Comparison of ENCODE assay signal across 8 cellular contexts in genomic region chr5:176533390-176533789, GRCh38. TPM values are rescaled to one million over a fixed set of nuclear protein-coding genes. Genes with fewer than 3 reads are reported as not detected.
DNase-seq lines count a peak whose midpoint lies in the region; ATAC-seq and TF ChIP-seq lines count a peak whose summit lies in the region.

No MANE protein-coding gene starts in this region.

- peaks cover 37% of the 10 kb centered on the region for H4K20me1 ChIP-seq in OCI-LY3 (ENCODE audit: insufficient read depth, low read length)

- H3K4me1 ChIP-seq in CD8-positive, alpha-beta memory T cell (ENCODE audit: insufficient read depth, low read length) = peaks cover 69% of the 10 kb centered on the region
- H3K4me1 ChIP-seq in OCI-LY3 (ENCODE audit: low read length) = peaks cover 25% of the 10 kb centered on the region
- peaks cover 70% of the 10 kb centered on the region for H3K4me1 ChIP-seq in effector memory CD4-positive, alpha-beta T cell (ENCODE audit: control insufficient read depth, insufficient read depth, low read length, poor library complexity, severe bottlenecking)

- H3K4me1 Mint-ChIP-seq in CD8-positive, alpha-beta memory T cell = peaks cover 48 to 68% (median 48%) of the 10 kb centered on the region in 3 donors
- H3K4me1 Mint-ChIP-seq in osteocyte (ENCODE audit: unreplicated experiment) = peaks cover 43% of the 10 kb centered on the region

- H3K36me3 ChIP-seq in CD8-positive, alpha-beta memory T cell (ENCODE audit: insufficient read depth, low read length) = peaks cover 24% of the 10 kb centered on the region
- peaks cover 39% of the 10 kb centered on the region for H3K36me3 ChIP-seq in OCI-LY3 (replicated peaks; ENCODE audit: low read depth, low read length)
- peaks cover 32% of the 10 kb centered on the region for H3K36me3 ChIP-seq in effector memory CD4-positive, alpha-beta T cell (ENCODE audit: control insufficient read depth, insufficient read depth, low read length)

- H3K79me2 ChIP-seq in OCI-LY3 (ENCODE audit: low read length) = peaks cover 55% of the 10 kb centered on the region

- peak overlapping the region; percentile 98 to 100 (median 99) for H3K4me3 Mint-ChIP-seq in CD8-positive, alpha-beta memory T cell
- H3K4me3 Mint-ChIP-seq in osteocyte (ENCODE audit: unreplicated experiment) = peak overlapping the region; percentile 60

- H3K9ac ChIP-seq in OCI-LY3 (ENCODE audit: low read length) = no peak overlapping the region

- peak overlapping the region; percentile 49 for H3K27ac ChIP-seq in CD8-positive, alpha-beta memory T cell (ENCODE audit: low read depth, low read length)
- H3K27ac ChIP-seq in OCI-LY3 (ENCODE audit: low read length) = peak overlapping the region; percentile 79; the same call in 1 of the 2 replicates
- peak overlapping the region; percentile 100 for H3K27ac ChIP-seq in effector memory CD4-positive, alpha-beta T cell (ENCODE audit: insufficient read depth, low read length, poor library complexity, severe bottlenecking)

- H3K4me2 ChIP-seq in OCI-LY3 (ENCODE audit: low read length) = peak overlapping the region; percentile 90

- no peak overlapping the region for H2AFZ ChIP-seq in OCI-LY3 (ENCODE audit: low read depth, low read length)

- H3K9me3 Mint-ChIP-seq in CD8-positive, alpha-beta memory T cell = no peaks in the 10 kb centered on the region
- H3K9me3 Mint-ChIP-seq in osteocyte (ENCODE audit: unreplicated experiment) = no peaks in the 10 kb centered on the region

- CTCF ChIA-PET in CD8-positive, alpha-beta memory T cell (lab: Charles Lee) = interaction anchor here (0.7 to 8.4 kb wide), 9 partner anchors 9 to 117 kb away, joined by 3 to 90 read pairs (median 4); partner anchors contain the start of genes CLTB and FAF2

- POLR2A ChIA-PET in CD8-positive, alpha-beta memory T cell (lab: Charles Lee) = interaction anchor here (0.9 to 1.5 kb wide), 7 partner anchors 10 to 117 kb away, joined by 3 to 16 read pairs (median 3); partner anchors contain the start of genes CLTB and FAF2

- intact Hi-C loops in posterior cingulate gyrus (cut with DNase I) = loop anchor here (10.0 kb wide), 1 partner anchor 149 kb away; the partner anchor contains the start of genes HIGD2A and NOP16

- H3K27me3 ChIP-seq in CD8-positive, alpha-beta memory T cell (ENCODE audit: insufficient read depth, low read length, poor library complexity, severe bottlenecking) = no peaks in the 10 kb centered on the region
- no peaks in the 10 kb centered on the region for H3K27me3 ChIP-seq in OCI-LY3 (ENCODE audit: low read depth, low read length)
- no peaks in the 10 kb centered on the region for H3K27me3 ChIP-seq in effector memory CD4-positive, alpha-beta T cell (replicated peaks; ENCODE audit: control insufficient read depth, insufficient read depth, low read length, poor library complexity, severe bottlenecking)

- H3K4me3 ChIP-seq in CD8-positive, alpha-beta memory T cell (ENCODE audit: low read length) = peak overlapping the region; percentile 99
- no peak overlapping the region for H3K4me3 ChIP-seq in OCI-LY3 (ENCODE audit: low read length)
- peak overlapping the region; percentile 95 for H3K4me3 ChIP-seq in effector memory CD4-positive, alpha-beta T cell (ENCODE audit: insufficient read depth, low read depth, low read length, poor library complexity, severe bottlenecking)

- DNase-seq in CD8-positive, alpha-beta memory T cell = no peak
- no peak for DNase-seq in effector memory CD4-positive, alpha-beta T cell
- DNase-seq in osteocyte (ENCODE audit: extremely low spot score, unreplicated experiment) (no peak), posterior cingulate gyrus (no peak), SHP77 (lab: John Stamatoyannopoulos, UW) (no peak)

- H3K27me3 Mint-ChIP-seq in CD8-positive, alpha-beta memory T cell = peaks cover 0 to 11% of the 10 kb centered on the region in 2 donors
- H3K27me3 Mint-ChIP-seq in osteocyte (ENCODE audit: unreplicated experiment) = no peaks in the 10 kb centered on the region

- peak overlapping the region; percentile 92 to 100 (median 98) for H3K27ac Mint-ChIP-seq in CD8-positive, alpha-beta memory T cell
- peak overlapping the region; percentile 98 for H3K27ac Mint-ChIP-seq in osteocyte (ENCODE audit: unreplicated experiment)

- TF ChIP-seq CTCF in OCI-LY3 (IDR thresholded peaks at IDR 0.05; ENCODE audit: low read depth, low read length) (no peak), osteocyte (IDR thresholded peaks at IDR 0.05) (no peak)

- ATAC-seq in GM18519 (IDR thresholded peaks at IDR 0.05; ENCODE audit: low FRiP score, unreplicated experiment) = no peak
- ATAC-seq in GM21723 (IDR thresholded peaks at IDR 0.05; ENCODE audit: unreplicated experiment) = no peak

- H3K9me3 ChIP-seq in CD8-positive, alpha-beta memory T cell (ENCODE audit: low read length) = no peaks in the 10 kb centered on the region
- H3K9me3 ChIP-seq in OCI-LY3 (ENCODE audit: insufficient read depth, low read length) = no peaks in the 10 kb centered on the region
- no peaks in the 10 kb centered on the region for H3K9me3 ChIP-seq in effector memory CD4-positive, alpha-beta T cell (ENCODE audit: control insufficient read depth, low read length)

- peaks cover 4 to 67% (median 10%) of the 10 kb centered on the region in 3 donors for H3K36me3 Mint-ChIP-seq in CD8-positive, alpha-beta memory T cell
- peaks cover 10% of the 10 kb centered on the region for H3K36me3 Mint-ChIP-seq in osteocyte (ENCODE audit: unreplicated experiment)

RNA-seq across cellular contexts. Expression of gene RNF44, which starts 3.8 kb away (rescaled TPM):
- total RNA-seq in CD8-positive, alpha-beta memory T cell = 10 to 100 TPM; 54.6 to 56.8 TPM
- polyA plus RNA-seq in CD8-positive, alpha-beta memory T cell = 4.3 TPM
- 47.3 and 53.0 TPM in 2 replicates for total RNA-seq in osteocyte

RNA-seq across cellular contexts. Expression of gene CDHR2, which starts 15.8 kb away (rescaled TPM):
- total RNA-seq in CD8-positive, alpha-beta memory T cell = 1 to 10 TPM in 1 of 2 experiments, under 1 TPM in 1; 0.49 to 1.1 TPM
- not detected for polyA plus RNA-seq in CD8-positive, alpha-beta memory T cell
- total RNA-seq in osteocyte = 0.34 and 0.43 TPM in 2 replicates

Comparison
In these comparisons a context has a peak if more than half of its experiments do, and no peak if none do; other contexts are left out.
1. H3K27ac ChIP-seq: peak in every context shown above with its lines; median percentile 100 in effector memory CD4-positive, alpha-beta T cell; 79 in OCI-LY3; 49 in CD8-positive, alpha-beta memory T cell.